ENCODE assay signal across 6 cellular contexts in the genomic region with DNA sequence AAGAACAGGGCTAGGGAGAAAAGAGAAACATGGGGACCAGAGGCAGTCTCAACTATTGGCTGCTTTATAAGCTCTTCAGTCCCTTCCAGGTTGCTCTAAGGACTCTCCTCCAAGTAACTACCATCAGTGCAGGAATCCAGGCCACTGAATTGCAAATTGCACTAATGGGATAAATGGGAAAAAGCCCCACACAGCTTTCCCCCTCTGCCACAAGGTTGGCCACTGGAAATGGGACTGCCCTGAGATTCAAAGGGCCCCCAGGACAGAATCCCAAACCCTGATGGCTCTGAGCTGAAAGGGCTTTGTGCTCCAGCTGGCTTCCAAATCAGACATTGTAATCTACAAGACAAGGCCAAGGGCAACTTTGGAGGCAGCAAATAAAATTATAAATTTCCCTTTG.
"Had no signal": no experiment of that assay in that cellular context is flagged by ENCODE, and none has a peak within 500 bp of the region (broad histone marks: within the 10 kb centered on the region; RNA-seq: fewer than 3 reads in every experiment).

No MANE protein-coding gene starts in this region.

- H3K4me1 Mint-ChIP-seq: IgD-negative memory B cell had no signal

- H3K36me3 Mint-ChIP-seq: IgD-negative memory B cell had no signal

- H3K27ac Mint-ChIP-seq: IgD-negative memory B cell had no signal

- H3K4me3 ChIP-seq: K562 had no signal

- H3K4me3 Mint-ChIP-seq: IgD-negative memory B cell had no signal

- DNase-seq: IMR-90, KBM-7, KG1 had no signal

- H3K27ac ChIP-seq: HL-60 had no signal

- H3K27me3 Mint-ChIP-seq: IgD-negative memory B cell had no signal
